ENCODE assay signal across 7 cellular contexts in genomic region chr11:120337896-120338840, GRCh38. TPM values are rescaled to one million over a fixed set of nuclear protein-coding genes. Genes with fewer than 3 reads are reported as not detected.
DNase-seq lines count a peak whose midpoint lies in the region; ATAC-seq and TF ChIP-seq lines count a peak whose summit lies in the region.

No MANE protein-coding gene starts in this region.

- TF ChIP-seq CTCF in GM06990 (IDR thresholded peaks at IDR 0.05; ENCODE audit: insufficient read depth, low read length, poor library complexity, severe bottlenecking) (no peak), OCI-LY3 (IDR thresholded peaks at IDR 0.05; ENCODE audit: low read depth, low read length) (no peak), dorsolateral prefrontal cortex (IDR thresholded peaks at IDR 0.05 in 54 of 56, conservative IDR thresholded peaks at IDR 0.05 in 2 of 56; ENCODE audit: low read depth in 1 of 56, partially characterized antibody in 56 of 56) (no peak), nephron progenitor cell (IDR thresholded peaks at IDR 0.05) (no peak)

- peak overlapping the region; percentile 95 for H3K4me2 ChIP-seq in OCI-LY3 (ENCODE audit: low read length)

- H3K79me2 ChIP-seq in OCI-LY3 (ENCODE audit: low read length): peaks cover 43% of the 10 kb centered on the region

- peak overlapping the region; percentile 83 for H3K27ac Mint-ChIP-seq in nephron progenitor cell

- peaks cover 54% of the 10 kb centered on the region for H3K4me1 Mint-ChIP-seq in nephron progenitor cell

- peak overlapping the region; percentile 91 for H3K9ac ChIP-seq in OCI-LY3 (ENCODE audit: low read length)

- ATAC-seq in HG02763 (IDR thresholded peaks at IDR 0.05; ENCODE audit: unreplicated experiment) (no peak), GM21723 (IDR thresholded peaks at IDR 0.05; ENCODE audit: unreplicated experiment) (no peak)

- no peak for DNase-seq in GM06990 (ENCODE audit: extremely low read depth, insufficient read length)
- peak in 1 of 10 donors; percentile 37 for DNase-seq in dorsolateral prefrontal cortex
- DNase-seq in nephron progenitor cell: no peak
- no peak for DNase-seq in NK-92 (lab: John Stamatoyannopoulos, UW; ENCODE audit: unreplicated experiment)

- H3K36me3 ChIP-seq in GM06990 (ENCODE audit: control insufficient read depth, insufficient read depth, low read length): no peaks in the 10 kb centered on the region
- peaks cover 10% of the 10 kb centered on the region for H3K36me3 ChIP-seq in OCI-LY3 (replicated peaks; ENCODE audit: low read depth, low read length)

- intact Hi-C loops in dorsolateral prefrontal cortex (cut with DNase I): loop anchor here (2.0 to 10.0 kb wide), 5 partner anchors 53 to 614 kb away; partner anchors contain the start of gene GRIK4 (in 2 of the 2)

- no peaks in the 10 kb centered on the region for H3K27me3 Mint-ChIP-seq in nephron progenitor cell (ENCODE audit: low read depth, poor library complexity)

- H3K27me3 ChIP-seq in GM06990 (replicated peaks; ENCODE audit: control insufficient read depth, insufficient read depth, low read length): no peaks in the 10 kb centered on the region
- peaks cover 48% of the 10 kb centered on the region for H3K27me3 ChIP-seq in OCI-LY3 (ENCODE audit: low read depth, low read length)
- no peaks in the 10 kb centered on the region for H3K27me3 ChIP-seq in dorsolateral prefrontal cortex

- H3K9me3 Mint-ChIP-seq in nephron progenitor cell: no peaks in the 10 kb centered on the region

- peaks cover 20% of the 10 kb centered on the region for H3K4me1 ChIP-seq in OCI-LY3 (ENCODE audit: low read length)

- H2AFZ ChIP-seq in OCI-LY3 (ENCODE audit: low read depth, low read length): no peak overlapping the region

- peaks cover 9% of the 10 kb centered on the region for H3K36me3 Mint-ChIP-seq in nephron progenitor cell (ENCODE audit: low read depth)

- H3K4me3 ChIP-seq in GM06990 (replicated peaks; ENCODE audit: low read depth, low read length) (peak overlapping the region; percentile 91), OCI-LY3 (ENCODE audit: low read length) (peak overlapping the region; percentile 94), dorsolateral prefrontal cortex (peak overlapping the region; percentile 72 to 96 (median 89))

- peak overlapping the region; percentile 99 for H3K4me3 Mint-ChIP-seq in nephron progenitor cell

- no peak overlapping the region for H3K27ac ChIP-seq in OCI-LY3 (ENCODE audit: low read length)
- H3K27ac ChIP-seq in dorsolateral prefrontal cortex: peak overlapping the region in 51 of 59 donors; percentile 5 to 99 (median 97)

- H3K9me3 ChIP-seq in OCI-LY3 (ENCODE audit: insufficient read depth, low read length): peaks cover 10% of the 10 kb centered on the region; the same call in 1 of the 2 replicates

- peaks cover 56% of the 10 kb centered on the region for H4K20me1 ChIP-seq in OCI-LY3 (ENCODE audit: insufficient read depth, low read length)

RNA-seq across cellular contexts. Expression of gene ARHGEF12, which starts 2.0 kb away (rescaled TPM):
- 100 to 1,000 TPM; 103 to 277 (median 191) TPM for total RNA-seq in dorsolateral prefrontal cortex

RNA-seq across cellular contexts. Expression of gene TLCD5, which starts 13.1 kb away (rescaled TPM):
- total RNA-seq in dorsolateral prefrontal cortex: 10 to 100 TPM; 10.5 to 31.8 (median 18.5) TPM
